21 cellular contexts compared by ENCODE assay signal in genomic region chr10:92868557-92868956, GRCh38. TPM values are rescaled to one million over a fixed set of nuclear protein-coding genes. Genes with fewer than 3 reads are reported as not detected.
DNase-seq lines count a peak whose midpoint lies in the region; ATAC-seq and TF ChIP-seq lines count a peak whose summit lies in the region.
"Had no signal": no experiment of that assay in that cellular context is flagged by ENCODE, and none has a peak within 500 bp of the region (broad histone marks: within the 10 kb centered on the region; RNA-seq: fewer than 3 reads in every experiment).

No MANE protein-coding gene starts in this region.

- no peak overlapping the region for H3K4me3 Mint-ChIP-seq in activated T-cell treated with anti-CD3 and anti-CD28 coated beads, Interleukin-2, amount 50 U/mL, for 72 hours
- H3K4me3 Mint-ChIP-seq in activated T-cell treated with anti-CD3 and anti-CD28 coated beads, Interleukin-2, amount 50 U/mL, for 24 hours: no peak overlapping the region
- H3K4me3 Mint-ChIP-seq: CD4-positive, alpha-beta memory T cell had no signal

- no peaks in the 10 kb centered on the region for H3K36me3 Mint-ChIP-seq in activated T-cell treated with anti-CD3 and anti-CD28 coated beads, Interleukin-2, amount 50 U/mL, for 72 hours (ENCODE audit: insufficient read depth in 2 of 2)
- H3K36me3 Mint-ChIP-seq in activated T-cell treated with anti-CD3 and anti-CD28 coated beads, Interleukin-2, amount 50 U/mL, for 24 hours (ENCODE audit: low read depth): peaks cover 2% of the 10 kb centered on the region

- H3K4me3 ChIP-seq in HEK293 (ENCODE audit: low read depth, low read length): no peak overlapping the region
- H3K4me3 ChIP-seq: BLaER1 treated with 17β-estradiol and CSF1 and Interleukin-3, amounts not matched to agents 10 nM and 100 nM had no signal

- no peak for ATAC-seq in activated T-cell treated with anti-CD3 and anti-CD28 coated beads, Interleukin-2, amount 50 U/mL, for 72 hours (replicated peaks in 1 of 2)
- no peak for ATAC-seq in SK-N-SH treated with all-trans-retinoic acid at 6 μM for 48 hours
- ATAC-seq in GM21381 (IDR thresholded peaks at IDR 0.05; ENCODE audit: unreplicated experiment): no peak

- H3K27me3 Mint-ChIP-seq in activated T-cell treated with anti-CD3 and anti-CD28 coated beads, Interleukin-2, amount 50 U/mL, for 72 hours (ENCODE audit: low read depth): no peaks in the 10 kb centered on the region
- H3K27me3 Mint-ChIP-seq in activated T-cell treated with anti-CD3 and anti-CD28 coated beads, Interleukin-2, amount 50 U/mL, for 24 hours: no peaks in the 10 kb centered on the region
- H3K27me3 Mint-ChIP-seq: CD4-positive, alpha-beta memory T cell had no signal

- CTCF ChIA-PET in HEK293 (lab: Yijun Ruan, JAX): interaction anchor here (0.7 to 2.7 kb wide), 4 partner anchors 15 to 26 kb away, joined by 3 to 13 read pairs (median 4); no protein-coding TSS in a partner anchor

- no peaks in the 10 kb centered on the region; a peak in 2 of 3 replicates for H3K36me3 ChIP-seq in HEK293 (ENCODE audit: control insufficient read depth in 2 of 2, insufficient read depth in 1 of 2, low read length in 2 of 2)
- H3K36me3 ChIP-seq: BE2C had no signal

- no peak for TF ChIP-seq CTCF in HEK293 (tag by site-specific recombination; IDR thresholded peaks at IDR 0.05)

- H3K27ac Mint-ChIP-seq in activated T-cell treated with anti-CD3 and anti-CD28 coated beads, Interleukin-2, amount 50 U/mL, for 72 hours: peak overlapping the region; percentile 33
- no peak overlapping the region for H3K27ac Mint-ChIP-seq in activated T-cell treated with anti-CD3 and anti-CD28 coated beads, Interleukin-2, amount 50 U/mL, for 24 hours

- H3K9me3 Mint-ChIP-seq in activated T-cell treated with anti-CD3 and anti-CD28 coated beads, Interleukin-2, amount 50 U/mL, for 72 hours: no peaks in the 10 kb centered on the region
- H3K9me3 Mint-ChIP-seq in activated T-cell treated with anti-CD3 and anti-CD28 coated beads, Interleukin-2, amount 50 U/mL, for 24 hours: no peaks in the 10 kb centered on the region
- H3K9me3 Mint-ChIP-seq: CD4-positive, alpha-beta memory T cell had no signal

- no peak overlapping the region for H3K27ac ChIP-seq in HEK293 (ENCODE audit: extremely low read depth, low read depth, low read length)
- H3K27ac ChIP-seq: 22Rv1; BLaER1 treated with 17β-estradiol and CSF1 and Interleukin-3, amounts not matched to agents 10 nM and 100 nM had no signal

- H3K4me1 ChIP-seq in HEK293 (ENCODE audit: control insufficient read depth, insufficient read depth, low read length): peaks cover 8% of the 10 kb centered on the region
- H3K4me1 ChIP-seq: BE2C had no signal

- H3K4me1 Mint-ChIP-seq in activated T-cell treated with anti-CD3 and anti-CD28 coated beads, Interleukin-2, amount 50 U/mL, for 72 hours (ENCODE audit: low read depth): peaks cover 22% of the 10 kb centered on the region
- peaks cover 20% of the 10 kb centered on the region for H3K4me1 Mint-ChIP-seq in activated T-cell treated with anti-CD3 and anti-CD28 coated beads, Interleukin-2, amount 50 U/mL, for 24 hours (ENCODE audit: low read depth)

- POLR2A ChIA-PET in HEK293 (lab: Yijun Ruan, JAX): interaction anchor here (1.3 kb wide), 1 partner anchor 20 kb away, joined by 6 read pairs; the partner anchor contains the start of gene EXOC6

- H3K9me3 ChIP-seq in HEK293 (ENCODE audit: control insufficient read depth, insufficient read depth, low read depth, low read length): no peaks in the 10 kb centered on the region
- H3K9me3 ChIP-seq: BE2C had no signal

- no peak for DNase-seq in activated T-cell treated with anti-CD3 and anti-CD28 coated beads, Interleukin-2, amount 50 U/mL, for 72 hours
- DNase-seq in activated T-cell treated with anti-CD3 and anti-CD28 coated beads, Interleukin-2, amount 50 U/mL, for 24 hours: no peak
- DNase-seq in kidney tubule cell (ENCODE audit: low spot score): peak; percentile 15
- DNase-seq in retina: no peak
- DNase-seq: ACHN; AML-193; BE2C; Calu3; CD4-positive, alpha-beta memory T cell; COR-L47; DMS53; DMS79 treated with DMSO at 0.1 percent for 48 hours; GF-D8; GOT3; H7; HCEC 1CT had no signal

TF ChIP-seq in HEK293, 187 proteins besides CTCF, POLR2A, EP300 and RAD21:
- TF ChIP-seq WT1 (tag by site-specific recombination; IDR thresholded peaks at IDR 0.05): peak; percentile 75
- no peak for TF ChIP-seq ZSCAN18 (tag by site-specific recombination; IDR thresholded peaks at IDR 0.05)
- TF ChIP-seq ZNF433 (tag by site-specific recombination; IDR thresholded peaks at IDR 0.05; ENCODE audit: low read depth): no peak
- peak; percentile 15; the same call in 1 of the 2 replicates for TF ChIP-seq GLIS1 (tag by site-specific recombination; IDR thresholded peaks at IDR 0.05)
- TF ChIP-seq ZNF366 (tag by site-specific recombination; conservative IDR thresholded peaks at IDR 0.05): 0 out of 2 replicates have a peak, but pooled peaks have one; percentile 23

TF ChIP-seq in SK-N-SH treated with all-trans-retinoic acid at 6 μM for 48 hours, 23 proteins besides CTCF, POLR2A, EP300 and RAD21:
- TF ChIP-seq ZNF565 (CRISPR knock-in tag; conservative IDR thresholded peaks at IDR 0.05; ENCODE audit: low read depth) (no peak), TSHZ2 (CRISPR knock-in tag; IDR thresholded peaks at IDR 0.05) (no peak), CSDC2 (CRISPR knock-in tag; IDR thresholded peaks at IDR 0.05) (no peak), CSRNP3 (CRISPR knock-in tag; IDR thresholded peaks at IDR 0.05) (no peak), ZNF70 (CRISPR knock-in tag; IDR thresholded peaks at IDR 0.05) (no peak), SNAI2 (CRISPR knock-in tag; IDR thresholded peaks at IDR 0.05) (no peak)

RNA-seq across cellular contexts. Expression of gene EXOC6, which starts 20.2 kb away (rescaled TPM):
- total RNA-seq in activated T-cell treated with anti-CD3 and anti-CD28 coated beads, Interleukin-2, amount 50 U/mL, for 72 hours: 10 to 100 TPM in 1 of 2 donors, 1 to 10 TPM in 1; 9.2 to 12.6 TPM
